In genomic region chr2:113179446-113180045, GRCh38 we compare ENCODE assay signal across 18 cellular contexts. TPM values are rescaled to one million over a fixed set of nuclear protein-coding genes. Genes with fewer than 3 reads are reported as not detected.
A peak's percentile ranks its signal among the peaks of the same experiment; 100 is the strongest.
DNase-seq lines count a peak whose midpoint lies in the region; ATAC-seq and TF ChIP-seq lines count a peak whose summit lies in the region.
"Had no signal": no experiment of that assay in that cellular context is flagged by ENCODE, and none has a peak within 500 bp of the region (broad histone marks: within the 10 kb centered on the region; RNA-seq: fewer than 3 reads in every experiment).

No MANE protein-coding gene starts in this region.

- POLR2A ChIA-PET in activated CD4-positive, alpha-beta memory T cell treated with anti-CD3 and anti-CD28 coated beads for 36 hours (lab: Charles Lee): interaction anchor here (0.5 to 1.7 kb wide), 2 partner anchors 19 to 72 kb away, joined by 3 to 7 read pairs; no protein-coding TSS in a partner anchor

- CTCF ChIA-PET in activated CD4-positive, alpha-beta memory T cell treated with anti-CD3 and anti-CD28 coated beads for 36 hours (lab: Charles Lee): interaction anchor here (1.1 to 5.2 kb wide), 4 partner anchors 19 to 100 kb away, joined by 5 to 56 read pairs (median 20); no protein-coding TSS in a partner anchor

- intact Hi-C loops in activated CD4-positive, alpha-beta memory T cell treated with anti-CD3 and anti-CD28 coated beads for 36 hours (cut with micrococcal nuclease): no loop called here

- no peaks in the 10 kb centered on the region for H3K27me3 Mint-ChIP-seq in activated naive CD4-positive, alpha-beta T cell treated with anti-CD3 and anti-CD28 coated beads, Interleukin-2, amount 50 U/mL, for 24 hours
- H3K27me3 Mint-ChIP-seq in activated CD4-positive, alpha-beta memory T cell treated with anti-CD3 and anti-CD28 coated beads for 36 hours: peaks cover 2% of the 10 kb centered on the region
- H3K27me3 Mint-ChIP-seq in effector memory CD8-positive, alpha-beta T cell: no peaks in the 10 kb centered on the region
- no peaks in the 10 kb centered on the region for H3K27me3 Mint-ChIP-seq in stimulated activated naive CD8-positive, alpha-beta T cell treated with anti-CD3 and anti-CD28 coated beads, Interleukin-15, amount 100 ng/mL, for 72 hours

- no peak for DNase-seq in activated naive CD4-positive, alpha-beta T cell treated with anti-CD3 and anti-CD28 coated beads, Interleukin-2, amount 50 U/mL, for 16 hours
- DNase-seq in activated CD4-positive, alpha-beta memory T cell treated with anti-CD3 and anti-CD28 coated beads for 36 hours: no peak
- DNase-seq in effector memory CD8-positive, alpha-beta T cell: no peak
- DNase-seq in stimulated activated naive CD8-positive, alpha-beta T cell treated with anti-CD3 and anti-CD28 coated beads, Interleukin-15, amount 100 ng/mL, for 72 hours: no peak
- DNase-seq: erythroblast, GM23248, IMR-90, NCI-H2081, NCI-H524 treated with DMSO at 0.1 percent for 48 hours, OCI-M1, SJCRH30 had no signal

- no peak for ATAC-seq in effector memory CD8-positive, alpha-beta T cell (replicated peaks)
- ATAC-seq in stimulated activated naive CD8-positive, alpha-beta T cell treated with anti-CD3 and anti-CD28 coated beads, Interleukin-15, amount 100 ng/mL, for 72 hours: no peak
- ATAC-seq in SK-N-SH treated with all-trans-retinoic acid at 6 μM for 48 hours (no peak), HG03354 (IDR thresholded peaks at IDR 0.05; ENCODE audit: poor library complexity, severe bottlenecking, unreplicated experiment) (no peak), HG02623 (IDR thresholded peaks at IDR 0.05; ENCODE audit: unreplicated experiment) (no peak)
- ATAC-seq: left lung had no signal

- peaks cover 82% of the 10 kb centered on the region for H3K4me1 Mint-ChIP-seq in activated naive CD4-positive, alpha-beta T cell treated with anti-CD3 and anti-CD28 coated beads, Interleukin-2, amount 50 U/mL, for 24 hours
- H3K4me1 Mint-ChIP-seq in activated CD4-positive, alpha-beta memory T cell treated with anti-CD3 and anti-CD28 coated beads for 36 hours (ENCODE audit: low read depth): peaks cover 85% of the 10 kb centered on the region
- peaks cover 73 to 78% of the 10 kb centered on the region in 2 donors for H3K4me1 Mint-ChIP-seq in effector memory CD8-positive, alpha-beta T cell (ENCODE audit: low read depth in 2 of 2)
- peaks cover 82% of the 10 kb centered on the region for H3K4me1 Mint-ChIP-seq in stimulated activated naive CD8-positive, alpha-beta T cell treated with anti-CD3 and anti-CD28 coated beads, Interleukin-15, amount 100 ng/mL, for 72 hours

- peak overlapping the region; percentile 84 for H3K27ac Mint-ChIP-seq in activated naive CD4-positive, alpha-beta T cell treated with anti-CD3 and anti-CD28 coated beads, Interleukin-2, amount 50 U/mL, for 24 hours
- peak overlapping the region; percentile 59 for H3K27ac Mint-ChIP-seq in activated CD4-positive, alpha-beta memory T cell treated with anti-CD3 and anti-CD28 coated beads for 36 hours
- H3K27ac Mint-ChIP-seq in effector memory CD8-positive, alpha-beta T cell: peak overlapping the region; percentile 92 to 97
- H3K27ac Mint-ChIP-seq in stimulated activated naive CD8-positive, alpha-beta T cell treated with anti-CD3 and anti-CD28 coated beads, Interleukin-15, amount 100 ng/mL, for 72 hours: no peak overlapping the region

- H3K36me3 Mint-ChIP-seq in activated naive CD4-positive, alpha-beta T cell treated with anti-CD3 and anti-CD28 coated beads, Interleukin-2, amount 50 U/mL, for 24 hours: peaks cover 16% of the 10 kb centered on the region
- peaks cover 67% of the 10 kb centered on the region for H3K36me3 Mint-ChIP-seq in activated CD4-positive, alpha-beta memory T cell treated with anti-CD3 and anti-CD28 coated beads for 36 hours
- peaks cover 40% of the 10 kb centered on the region for H3K36me3 Mint-ChIP-seq in effector memory CD8-positive, alpha-beta T cell (ENCODE audit: insufficient read depth)

- H3K9me3 Mint-ChIP-seq in activated naive CD4-positive, alpha-beta T cell treated with anti-CD3 and anti-CD28 coated beads, Interleukin-2, amount 50 U/mL, for 24 hours: no peaks in the 10 kb centered on the region
- no peaks in the 10 kb centered on the region for H3K9me3 Mint-ChIP-seq in activated CD4-positive, alpha-beta memory T cell treated with anti-CD3 and anti-CD28 coated beads for 36 hours
- H3K9me3 Mint-ChIP-seq in effector memory CD8-positive, alpha-beta T cell: no peaks in the 10 kb centered on the region
- no peaks in the 10 kb centered on the region for H3K9me3 Mint-ChIP-seq in stimulated activated naive CD8-positive, alpha-beta T cell treated with anti-CD3 and anti-CD28 coated beads, Interleukin-15, amount 100 ng/mL, for 72 hours

- peak overlapping the region; percentile 51 for H3K4me3 Mint-ChIP-seq in activated naive CD4-positive, alpha-beta T cell treated with anti-CD3 and anti-CD28 coated beads, Interleukin-2, amount 50 U/mL, for 24 hours
- no peak overlapping the region for H3K4me3 Mint-ChIP-seq in activated CD4-positive, alpha-beta memory T cell treated with anti-CD3 and anti-CD28 coated beads for 36 hours
- H3K4me3 Mint-ChIP-seq in effector memory CD8-positive, alpha-beta T cell: peak overlapping the region; percentile 76 to 82
- peak overlapping the region; percentile 48 to 79 for H3K4me3 Mint-ChIP-seq in stimulated activated naive CD8-positive, alpha-beta T cell treated with anti-CD3 and anti-CD28 coated beads, Interleukin-15, amount 100 ng/mL, for 72 hours

TF ChIP-seq in SK-N-SH treated with all-trans-retinoic acid at 6 μM for 48 hours, 23 proteins besides CTCF, POLR2A, EP300 and RAD21 (continues in another document):
- TF ChIP-seq RARB (CRISPR knock-in tag; IDR thresholded peaks at IDR 0.05): no peak
- TF ChIP-seq, protein P1, sequence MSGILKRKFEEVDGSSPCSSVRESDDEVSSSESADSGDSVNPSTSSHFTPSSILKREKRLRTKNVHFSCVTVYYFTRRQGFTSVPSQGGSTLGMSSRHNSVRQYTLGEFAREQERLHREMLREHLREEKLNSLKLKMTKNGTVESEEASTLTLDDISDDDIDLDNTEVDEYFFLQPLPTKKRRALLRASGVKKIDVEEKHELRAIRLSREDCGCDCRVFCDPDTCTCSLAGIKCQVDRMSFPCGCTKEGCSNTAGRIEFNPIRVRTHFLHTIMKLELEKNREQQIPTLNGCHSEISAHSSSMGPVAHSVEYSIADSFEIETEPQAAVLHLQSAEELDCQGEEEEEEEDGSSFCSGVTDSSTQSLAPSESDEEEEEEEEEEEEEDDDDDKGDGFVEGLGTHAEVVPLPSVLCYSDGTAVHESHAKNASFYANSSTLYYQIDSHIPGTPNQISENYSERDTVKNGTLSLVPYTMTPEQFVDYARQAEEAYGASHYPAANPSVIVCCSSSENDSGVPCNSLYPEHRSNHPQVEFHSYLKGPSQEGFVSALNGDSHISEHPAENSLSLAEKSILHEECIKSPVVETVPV (CRISPR knock-in tag; IDR thresholded peaks at IDR 0.05): no peak
- TF ChIP-seq ZFP3 (CRISPR knock-in tag; IDR thresholded peaks at IDR 0.05): no peak
- TF ChIP-seq GLIS3 (CRISPR knock-in tag; IDR thresholded peaks at IDR 0.05): no peak
- no peak for TF ChIP-seq ESRRG (CRISPR knock-in tag; IDR thresholded peaks at IDR 0.05)
- no peak for TF ChIP-seq OSR1 (CRISPR knock-in tag; IDR thresholded peaks at IDR 0.05)
- TF ChIP-seq ISL1 (CRISPR knock-in tag; IDR thresholded peaks at IDR 0.05): no peak
- TF ChIP-seq BACH2 (CRISPR knock-in tag; IDR thresholded peaks at IDR 0.05; ENCODE audit: borderline replicate concordance): no peak
- TF ChIP-seq ZNF565 (CRISPR knock-in tag; conservative IDR thresholded peaks at IDR 0.05; ENCODE audit: low read depth): no peak
- TF ChIP-seq, protein P2, sequence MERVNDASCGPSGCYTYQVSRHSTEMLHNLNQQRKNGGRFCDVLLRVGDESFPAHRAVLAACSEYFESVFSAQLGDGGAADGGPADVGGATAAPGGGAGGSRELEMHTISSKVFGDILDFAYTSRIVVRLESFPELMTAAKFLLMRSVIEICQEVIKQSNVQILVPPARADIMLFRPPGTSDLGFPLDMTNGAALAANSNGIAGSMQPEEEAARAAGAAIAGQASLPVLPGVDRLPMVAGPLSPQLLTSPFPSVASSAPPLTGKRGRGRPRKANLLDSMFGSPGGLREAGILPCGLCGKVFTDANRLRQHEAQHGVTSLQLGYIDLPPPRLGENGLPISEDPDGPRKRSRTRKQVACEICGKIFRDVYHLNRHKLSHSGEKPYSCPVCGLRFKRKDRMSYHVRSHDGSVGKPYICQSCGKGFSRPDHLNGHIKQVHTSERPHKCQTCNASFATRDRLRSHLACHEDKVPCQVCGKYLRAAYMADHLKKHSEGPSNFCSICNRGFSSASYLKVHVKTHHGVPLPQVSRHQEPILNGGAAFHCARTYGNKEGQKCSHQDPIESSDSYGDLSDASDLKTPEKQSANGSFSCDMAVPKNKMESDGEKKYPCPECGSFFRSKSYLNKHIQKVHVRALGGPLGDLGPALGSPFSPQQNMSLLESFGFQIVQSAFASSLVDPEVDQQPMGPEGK (CRISPR knock-in tag; IDR thresholded peaks at IDR 0.05; ENCODE audit: borderline replicate concordance): no peak
- TF ChIP-seq TCF4 (CRISPR knock-in tag; IDR thresholded peaks at IDR 0.05; ENCODE audit: borderline replicate concordance): no peak
- TF ChIP-seq ZNF8 (CRISPR knock-in tag; IDR thresholded peaks at IDR 0.05): no peak
- TF ChIP-seq ZC3H10 (CRISPR knock-in tag; IDR thresholded peaks at IDR 0.05): no peak

RNA-seq across cellular contexts. Expression of gene PSD4, which starts 5.8 kb away (rescaled TPM):
- 100 to 1,000 TPM; 156 to 170 TPM for total RNA-seq in activated CD4-positive, alpha-beta memory T cell treated with anti-CD3 and anti-CD28 coated beads for 36 hours

RNA-seq across cellular contexts. Expression of gene IL1RN, which starts 52.1 kb away (rescaled TPM):
- 10 to 100 TPM in 1 of 2 experiments, 1 to 10 TPM in 1; 9.8 to 10.5 TPM for total RNA-seq in activated CD4-positive, alpha-beta memory T cell treated with anti-CD3 and anti-CD28 coated beads for 36 hours
- total RNA-seq: dermis microvascular lymphatic vessel endothelial cell, GM23248, IMR-90, osteocyte, SJCRH30 had no signal

Comparison
In these comparisons a context has a peak if more than half of its experiments do, and no peak if none do; other contexts are left out.
1. H3K27ac Mint-ChIP-seq: peak in activated naive CD4-positive, alpha-beta T cell treated with anti-CD3 and anti-CD28 coated beads, Interleukin-2, amount 50 U/mL, for 24 hours (single experiment), activated CD4-positive, alpha-beta memory T cell treated with anti-CD3 and anti-CD28 coated beads for 36 hours (single experiment) and effector memory CD8-positive, alpha-beta T cell (2 of 2); none in stimulated activated naive CD8-positive, alpha-beta T cell treated with anti-CD3 and anti-CD28 coated beads, Interleukin-15, amount 100 ng/mL, for 72 hours (0 of 2).